2 cellular contexts compared by ENCODE assay signal in the genomic region with DNA sequence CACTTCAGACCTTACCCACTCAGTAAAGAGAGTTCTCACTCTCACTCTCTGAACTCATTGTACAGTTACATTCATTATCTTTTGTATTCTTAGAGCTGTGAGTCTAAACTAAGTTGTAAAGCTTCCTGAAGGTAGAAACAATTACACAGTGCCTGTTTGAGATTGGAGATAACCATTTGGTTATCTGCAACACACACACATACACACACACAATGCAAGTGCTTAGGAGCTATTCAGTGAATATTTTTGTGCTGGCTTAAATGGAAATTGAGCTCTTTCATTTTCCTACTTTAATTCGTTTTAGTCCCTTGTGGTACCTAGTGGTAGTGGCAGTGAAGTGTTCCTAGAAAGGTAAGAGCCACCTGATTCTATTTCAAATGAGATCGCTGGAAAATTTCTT.
TF ChIP-seq lines count a peak whose summit lies in the region.

No MANE protein-coding gene starts in this region.

TF ChIP-seq in liver, 16 proteins besides CTCF, POLR2A, EP300 and RAD21:
- TF ChIP-seq, protein P1, sequence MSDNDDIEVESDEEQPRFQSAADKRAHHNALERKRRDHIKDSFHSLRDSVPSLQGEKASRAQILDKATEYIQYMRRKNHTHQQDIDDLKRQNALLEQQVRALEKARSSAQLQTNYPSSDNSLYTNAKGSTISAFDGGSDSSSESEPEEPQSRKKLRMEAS (IDR thresholded peaks at IDR 0.05): no peak
- TF ChIP-seq YY1 (IDR thresholded peaks at IDR 0.05): no peak
- TF ChIP-seq RXRA (IDR thresholded peaks at IDR 0.05): no peak
- no peak for TF ChIP-seq FOXA1 (IDR thresholded peaks at IDR 0.05)
- TF ChIP-seq FOXA2 (IDR thresholded peaks at IDR 0.05): no peak
- TF ChIP-seq EGR1 (IDR thresholded peaks at IDR 0.05; ENCODE audit: low read depth in 2 of 2): no peak
- TF ChIP-seq GABPA (IDR thresholded peaks at IDR 0.05 in 1 of 2, conservative IDR thresholded peaks at IDR 0.05 in 1 of 2): no peak
- no peak for TF ChIP-seq SP1 (IDR thresholded peaks at IDR 0.05)
- TF ChIP-seq NR2F2 (IDR thresholded peaks at IDR 0.05): no peak
TF ChIP-seq in liver: peak in this region for 0.

TF ChIP-seq in HepG2, 621 proteins besides CTCF, POLR2A, EP300 and RAD21:
- TF ChIP-seq ELF1 (CRISPR knock-in tag; IDR thresholded peaks at IDR 0.05) (no peak), CREM (IDR thresholded peaks at IDR 0.05) (no peak), CREM (CRISPR knock-in tag; IDR thresholded peaks at IDR 0.05) (no peak), TRIM24 (CRISPR knock-in tag; IDR thresholded peaks at IDR 0.05) (no peak), BCL6 (CRISPR knock-in tag; IDR thresholded peaks at IDR 0.05) (no peak), ZNF451 (CRISPR knock-in tag; IDR thresholded peaks at IDR 0.05) (no peak), ZNF788 (CRISPR knock-in tag; IDR thresholded peaks at IDR 0.05; ENCODE audit: borderline replicate concordance) (no peak), EEA1 (CRISPR knock-in tag; IDR thresholded peaks at IDR 0.05; ENCODE audit: borderline replicate concordance) (no peak), ZNF75D (CRISPR knock-in tag; IDR thresholded peaks at IDR 0.05; ENCODE audit: borderline replicate concordance) (no peak), ZFYVE20 (CRISPR knock-in tag; IDR thresholded peaks at IDR 0.05; ENCODE audit: borderline replicate concordance, low read depth) (no peak), ZNF124 (CRISPR knock-in tag; IDR thresholded peaks at IDR 0.05) (no peak), ZNF10 (CRISPR knock-in tag; IDR thresholded peaks at IDR 0.05; ENCODE audit: borderline replicate concordance, low read depth) (no peak), ZNF44 (CRISPR knock-in tag; IDR thresholded peaks at IDR 0.05) (no peak)
- TF ChIP-seq, protein P2, sequence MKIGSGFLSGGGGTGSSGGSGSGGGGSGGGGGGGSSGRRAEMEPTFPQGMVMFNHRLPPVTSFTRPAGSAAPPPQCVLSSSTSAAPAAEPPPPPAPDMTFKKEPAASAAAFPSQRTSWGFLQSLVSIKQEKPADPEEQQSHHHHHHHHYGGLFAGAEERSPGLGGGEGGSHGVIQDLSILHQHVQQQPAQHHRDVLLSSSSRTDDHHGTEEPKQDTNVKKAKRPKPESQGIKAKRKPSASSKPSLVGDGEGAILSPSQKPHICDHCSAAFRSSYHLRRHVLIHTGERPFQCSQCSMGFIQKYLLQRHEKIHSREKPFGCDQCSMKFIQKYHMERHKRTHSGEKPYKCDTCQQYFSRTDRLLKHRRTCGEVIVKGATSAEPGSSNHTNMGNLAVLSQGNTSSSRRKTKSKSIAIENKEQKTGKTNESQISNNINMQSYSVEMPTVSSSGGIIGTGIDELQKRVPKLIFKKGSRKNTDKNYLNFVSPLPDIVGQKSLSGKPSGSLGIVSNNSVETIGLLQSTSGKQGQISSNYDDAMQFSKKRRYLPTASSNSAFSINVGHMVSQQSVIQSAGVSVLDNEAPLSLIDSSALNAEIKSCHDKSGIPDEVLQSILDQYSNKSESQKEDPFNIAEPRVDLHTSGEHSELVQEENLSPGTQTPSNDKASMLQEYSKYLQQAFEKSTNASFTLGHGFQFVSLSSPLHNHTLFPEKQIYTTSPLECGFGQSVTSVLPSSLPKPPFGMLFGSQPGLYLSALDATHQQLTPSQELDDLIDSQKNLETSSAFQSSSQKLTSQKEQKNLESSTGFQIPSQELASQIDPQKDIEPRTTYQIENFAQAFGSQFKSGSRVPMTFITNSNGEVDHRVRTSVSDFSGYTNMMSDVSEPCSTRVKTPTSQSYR (CRISPR knock-in tag; IDR thresholded peaks at IDR 0.05; ENCODE audit: borderline replicate concordance): no peak
- TF ChIP-seq, protein P3, sequence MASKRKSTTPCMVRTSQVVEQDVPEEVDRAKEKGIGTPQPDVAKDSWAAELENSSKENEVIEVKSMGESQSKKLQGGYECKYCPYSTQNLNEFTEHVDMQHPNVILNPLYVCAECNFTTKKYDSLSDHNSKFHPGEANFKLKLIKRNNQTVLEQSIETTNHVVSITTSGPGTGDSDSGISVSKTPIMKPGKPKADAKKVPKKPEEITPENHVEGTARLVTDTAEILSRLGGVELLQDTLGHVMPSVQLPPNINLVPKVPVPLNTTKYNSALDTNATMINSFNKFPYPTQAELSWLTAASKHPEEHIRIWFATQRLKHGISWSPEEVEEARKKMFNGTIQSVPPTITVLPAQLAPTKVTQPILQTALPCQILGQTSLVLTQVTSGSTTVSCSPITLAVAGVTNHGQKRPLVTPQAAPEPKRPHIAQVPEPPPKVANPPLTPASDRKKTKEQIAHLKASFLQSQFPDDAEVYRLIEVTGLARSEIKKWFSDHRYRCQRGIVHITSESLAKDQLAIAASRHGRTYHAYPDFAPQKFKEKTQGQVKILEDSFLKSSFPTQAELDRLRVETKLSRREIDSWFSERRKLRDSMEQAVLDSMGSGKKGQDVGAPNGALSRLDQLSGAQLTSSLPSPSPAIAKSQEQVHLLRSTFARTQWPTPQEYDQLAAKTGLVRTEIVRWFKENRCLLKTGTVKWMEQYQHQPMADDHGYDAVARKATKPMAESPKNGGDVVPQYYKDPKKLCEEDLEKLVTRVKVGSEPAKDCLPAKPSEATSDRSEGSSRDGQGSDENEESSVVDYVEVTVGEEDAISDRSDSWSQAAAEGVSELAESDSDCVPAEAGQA (IDR thresholded peaks at IDR 0.05; ENCODE audit: low read depth): no peak
- TF ChIP-seq, protein P3 (CRISPR knock-in tag; IDR thresholded peaks at IDR 0.05; ENCODE audit: borderline replicate concordance): no peak
- TF ChIP-seq, protein P4, sequence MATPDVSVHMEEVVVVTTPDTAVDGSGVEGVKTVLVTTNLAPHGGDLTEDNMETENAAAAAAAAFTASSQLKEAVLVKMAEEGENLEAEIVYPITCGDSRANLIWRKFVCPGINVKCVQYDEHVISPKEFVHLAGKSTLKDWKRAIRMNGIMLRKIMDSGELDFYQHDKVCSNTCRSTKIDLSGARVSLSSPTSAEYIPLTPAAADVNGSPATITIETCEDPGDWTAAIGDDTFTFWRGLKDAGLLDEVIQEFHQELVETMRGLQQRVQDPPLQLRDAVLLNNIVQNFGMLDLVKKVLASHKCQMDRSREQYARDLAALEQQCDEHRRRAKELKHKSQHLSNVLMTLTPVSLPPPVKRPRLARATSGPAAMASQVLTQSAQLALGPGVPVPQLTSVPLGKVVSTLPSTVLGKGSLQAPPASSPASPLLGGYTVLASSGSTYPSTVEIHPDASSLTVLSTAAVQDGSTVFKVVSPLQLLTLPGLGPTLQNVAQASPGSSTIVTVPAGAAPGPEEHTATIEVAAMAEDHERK (CRISPR knock-in tag; IDR thresholded peaks at IDR 0.05; ENCODE audit: low read depth): no peak
- TF ChIP-seq, protein P5, sequence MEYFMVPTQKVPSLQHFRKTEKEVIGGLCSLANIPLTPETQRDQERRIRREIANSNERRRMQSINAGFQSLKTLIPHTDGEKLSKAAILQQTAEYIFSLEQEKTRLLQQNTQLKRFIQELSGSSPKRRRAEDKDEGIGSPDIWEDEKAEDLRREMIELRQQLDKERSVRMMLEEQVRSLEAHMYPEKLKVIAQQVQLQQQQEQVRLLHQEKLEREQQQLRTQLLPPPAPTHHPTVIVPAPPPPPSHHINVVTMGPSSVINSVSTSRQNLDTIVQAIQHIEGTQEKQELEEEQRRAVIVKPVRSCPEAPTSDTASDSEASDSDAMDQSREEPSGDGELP (IDR thresholded peaks at IDR 0.05; ENCODE audit: borderline replicate concordance, low read depth): no peak
- TF ChIP-seq, protein P6, sequence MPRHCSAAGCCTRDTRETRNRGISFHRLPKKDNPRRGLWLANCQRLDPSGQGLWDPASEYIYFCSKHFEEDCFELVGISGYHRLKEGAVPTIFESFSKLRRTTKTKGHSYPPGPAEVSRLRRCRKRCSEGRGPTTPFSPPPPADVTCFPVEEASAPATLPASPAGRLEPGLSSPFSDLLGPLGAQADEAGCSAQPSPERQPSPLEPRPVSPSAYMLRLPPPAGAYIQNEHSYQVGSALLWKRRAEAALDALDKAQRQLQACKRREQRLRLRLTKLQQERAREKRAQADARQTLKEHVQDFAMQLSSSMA (CRISPR knock-in tag; IDR thresholded peaks at IDR 0.05): no peak
- TF ChIP-seq, protein P7, sequence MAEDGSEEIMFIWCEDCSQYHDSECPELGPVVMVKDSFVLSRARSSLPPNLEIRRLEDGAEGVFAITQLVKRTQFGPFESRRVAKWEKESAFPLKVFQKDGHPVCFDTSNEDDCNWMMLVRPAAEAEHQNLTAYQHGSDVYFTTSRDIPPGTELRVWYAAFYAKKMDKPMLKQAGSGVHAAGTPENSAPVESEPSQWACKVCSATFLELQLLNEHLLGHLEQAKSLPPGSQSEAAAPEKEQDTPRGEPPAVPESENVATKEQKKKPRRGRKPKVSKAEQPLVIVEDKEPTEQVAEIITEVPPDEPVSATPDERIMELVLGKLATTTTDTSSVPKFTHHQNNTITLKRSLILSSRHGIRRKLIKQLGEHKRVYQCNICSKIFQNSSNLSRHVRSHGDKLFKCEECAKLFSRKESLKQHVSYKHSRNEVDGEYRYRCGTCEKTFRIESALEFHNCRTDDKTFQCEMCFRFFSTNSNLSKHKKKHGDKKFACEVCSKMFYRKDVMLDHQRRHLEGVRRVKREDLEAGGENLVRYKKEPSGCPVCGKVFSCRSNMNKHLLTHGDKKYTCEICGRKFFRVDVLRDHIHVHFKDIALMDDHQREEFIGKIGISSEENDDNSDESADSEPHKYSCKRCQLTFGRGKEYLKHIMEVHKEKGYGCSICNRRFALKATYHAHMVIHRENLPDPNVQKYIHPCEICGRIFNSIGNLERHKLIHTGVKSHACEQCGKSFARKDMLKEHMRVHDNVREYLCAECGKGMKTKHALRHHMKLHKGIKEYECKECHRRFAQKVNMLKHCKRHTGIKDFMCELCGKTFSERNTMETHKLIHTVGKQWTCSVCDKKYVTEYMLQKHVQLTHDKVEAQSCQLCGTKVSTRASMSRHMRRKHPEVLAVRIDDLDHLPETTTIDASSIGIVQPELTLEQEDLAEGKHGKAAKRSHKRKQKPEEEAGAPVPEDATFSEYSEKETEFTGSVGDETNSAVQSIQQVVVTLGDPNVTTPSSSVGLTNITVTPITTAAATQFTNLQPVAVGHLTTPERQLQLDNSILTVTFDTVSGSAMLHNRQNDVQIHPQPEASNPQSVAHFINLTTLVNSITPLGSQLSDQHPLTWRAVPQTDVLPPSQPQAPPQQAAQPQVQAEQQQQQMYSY (CRISPR knock-in tag; IDR thresholded peaks at IDR 0.05): no peak
- TF ChIP-seq, protein P8, sequence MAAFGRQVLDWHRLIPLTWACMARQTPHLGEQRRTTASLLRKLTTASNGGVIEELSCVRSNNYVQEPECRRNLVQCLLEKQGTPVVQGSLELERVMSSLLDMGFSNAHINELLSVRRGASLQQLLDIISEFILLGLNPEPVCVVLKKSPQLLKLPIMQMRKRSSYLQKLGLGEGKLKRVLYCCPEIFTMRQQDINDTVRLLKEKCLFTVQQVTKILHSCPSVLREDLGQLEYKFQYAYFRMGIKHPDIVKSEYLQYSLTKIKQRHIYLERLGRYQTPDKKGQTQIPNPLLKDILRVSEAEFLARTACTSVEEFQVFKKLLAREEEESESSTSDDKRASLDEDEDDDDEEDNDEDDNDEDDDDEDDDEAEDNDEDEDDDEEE (CRISPR knock-in tag; IDR thresholded peaks at IDR 0.05): no peak
